ENCODE assay signal across 1 cellular context in genomic region chr19:17859533-17860330, GRCh38.
TF ChIP-seq lines count a peak whose summit lies in the region.

Gene RPL18A (plus strand): TSS chr19:17859910. CDS start chr19:17859957, 47 bp downstream.

TF ChIP-seq in K562, 482 proteins besides CTCF, POLR2A, EP300 and RAD21 (continued from another document and continues in another):
- peak; percentile 76 for TF ChIP-seq RREB1 (CRISPR knock-in tag; IDR thresholded peaks at IDR 0.05)
- TF ChIP-seq TARDBP (IDR thresholded peaks at IDR 0.05) = 0 out of 2 replicates have a peak, but pooled peaks have one; percentile 25
- TF ChIP-seq HEY1 (CRISPR knock-in tag; IDR thresholded peaks at IDR 0.05; ENCODE audit: borderline replicate concordance) = no peak
- no peak for TF ChIP-seq ARHGAP35 (IDR thresholded peaks at IDR 0.05; ENCODE audit: partially characterized antibody)
- TF ChIP-seq GTF3C2 (IDR thresholded peaks at IDR 0.05; ENCODE audit: borderline replicate concordance, extremely low read depth, insufficient read length) = no peak
- TF ChIP-seq XRCC3 (IDR thresholded peaks at IDR 0.05) = no peak
- peak; percentile 92; the same call in 1 of the 2 replicates for TF ChIP-seq ESRRA (IDR thresholded peaks at IDR 0.05; ENCODE audit: borderline replicate concordance, low read depth)
- no peak for TF ChIP-seq ZC3H4 (CRISPR knock-in tag; IDR thresholded peaks at IDR 0.05; ENCODE audit: borderline replicate concordance)
- TF ChIP-seq NFYB (IDR thresholded peaks at IDR 0.05; ENCODE audit: extremely low read depth, insufficient read length) = peak; percentile 79
- no peak for TF ChIP-seq PATZ1 (CRISPR knock-in tag; IDR thresholded peaks at IDR 0.05; ENCODE audit: borderline replicate concordance)
- TF ChIP-seq HDAC2 (IDR thresholded peaks at IDR 0.05) = 0 out of 2 replicates have a peak, but pooled peaks have one; percentile 67
- TF ChIP-seq ZMIZ1 (IDR thresholded peaks at IDR 0.05; ENCODE audit: low read depth in 2 of 2, low read length in 2 of 2) = no peak
- TF ChIP-seq LEF1 (IDR thresholded peaks at IDR 0.05) = no peak
- no peak for TF ChIP-seq DLX4 (CRISPR knock-in tag; IDR thresholded peaks at IDR 0.05)
- TF ChIP-seq SRSF3 (IDR thresholded peaks at IDR 0.05; ENCODE audit: insufficient read depth, low read length) = 0 out of 2 replicates have a peak, but pooled peaks have one; percentile 31
- TF ChIP-seq CUX1 (CRISPR knock-in tag; IDR thresholded peaks at IDR 0.05) = no peak
- TF ChIP-seq SNIP1 (IDR thresholded peaks at IDR 0.05; ENCODE audit: low read depth) = no peak
- TF ChIP-seq ZNF436 (CRISPR knock-in tag; IDR thresholded peaks at IDR 0.05) = no peak
- TF ChIP-seq ZNF140 (CRISPR knock-in tag; IDR thresholded peaks at IDR 0.05) = no peak
- TF ChIP-seq ZNF280A (IDR thresholded peaks at IDR 0.05; ENCODE audit: low read depth, partially characterized antibody) = no peak
- peak; percentile 95 for TF ChIP-seq NKRF (IDR thresholded peaks at IDR 0.05; ENCODE audit: borderline replicate concordance)
- peak; percentile 92 for TF ChIP-seq PCBP1 (IDR thresholded peaks at IDR 0.05; ENCODE audit: low read depth, low read length, poor library complexity, severe bottlenecking)
